In the genomic region with DNA sequence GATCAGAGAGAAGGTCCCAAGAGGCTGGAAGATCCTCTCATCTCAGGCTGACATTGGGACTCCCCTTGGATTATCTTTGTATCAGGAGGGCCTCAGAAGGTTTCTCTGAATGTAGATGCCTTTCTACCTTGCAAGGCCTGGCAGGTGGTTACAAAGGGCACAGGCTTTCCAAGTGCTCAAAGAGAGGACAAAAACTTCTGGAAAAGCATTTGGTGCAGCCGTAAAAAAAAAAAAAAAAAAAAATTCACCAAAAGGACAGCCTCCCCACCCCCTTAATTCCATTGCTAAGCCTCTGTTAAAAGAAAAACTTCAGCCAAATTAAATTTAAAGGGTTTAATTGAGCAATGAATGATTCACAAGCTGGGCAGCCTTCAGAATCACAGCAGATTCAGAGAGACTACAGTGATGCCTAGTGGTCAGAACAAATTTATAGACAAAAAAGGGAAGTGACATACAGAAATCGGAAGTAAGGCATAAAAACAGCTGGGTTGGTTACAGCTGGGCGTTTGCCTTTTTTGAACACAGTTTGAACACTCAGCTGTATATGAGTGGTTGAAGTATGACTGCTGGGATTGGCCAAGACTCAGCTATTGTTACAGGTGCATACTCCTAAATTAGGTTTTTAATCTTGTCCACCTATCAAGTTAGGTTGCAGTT, we compare ENCODE assay signal across 9 cellular contexts.
DNase-seq lines count a peak whose midpoint lies in the region; ATAC-seq and FAIRE-seq lines count a peak whose summit lies in the region.
"Had no signal": no experiment of that assay in that cellular context is flagged by ENCODE, and none has a peak within 500 bp of the region (broad histone marks: within the 10 kb centered on the region; RNA-seq: fewer than 3 reads in every experiment).

No MANE protein-coding gene starts in this region.

- peaks cover 9% of the 10 kb centered on the region for H3K27me3 Mint-ChIP-seq in stimulated activated memory B cell treated with anti-CD40 and anti-IgM and Interleukin-4, amounts not matched to agents 10 μg/mL and 1 μg/mL and 100 μg/mL, for 72 hours

- ATAC-seq in HG03159 (IDR thresholded peaks at IDR 0.05; ENCODE audit: unreplicated experiment) = peak; percentile 73
- ATAC-seq in stimulated activated memory B cell treated with anti-CD40 and anti-IgM and Interleukin-4, amounts not matched to agents 10 μg/mL and 1 μg/mL and 100 μg/mL, for 72 hours = peak; percentile 75
- no peak for ATAC-seq in GM19023 (IDR thresholded peaks at IDR 0.05; ENCODE audit: unreplicated experiment)

- no peak for DNase-seq in GM19239 (ENCODE audit: insufficient read length, low spot score)
- DNase-seq in SKM-1 treated with dmso at 0.1 percent for 144 hours (lab: John Stamatoyannopoulos, UW; ENCODE audit: unreplicated experiment) = peak; percentile 59
- no peak for DNase-seq in T-helper 1 cell
- no peak for DNase-seq in GDM1 (lab: John Stamatoyannopoulos, UW)
- DNase-seq: H9 had no signal

- no peak overlapping the region for H3K27ac Mint-ChIP-seq in stimulated activated memory B cell treated with anti-CD40 and anti-IgM and Interleukin-4, amounts not matched to agents 10 μg/mL and 1 μg/mL and 100 μg/mL, for 72 hours
- H3K27ac Mint-ChIP-seq: H9 had no signal

- H3K4me1 Mint-ChIP-seq in stimulated activated memory B cell treated with anti-CD40 and anti-IgM and Interleukin-4, amounts not matched to agents 10 μg/mL and 1 μg/mL and 100 μg/mL, for 72 hours = peaks cover 12% of the 10 kb centered on the region
- H3K4me1 Mint-ChIP-seq: H9 had no signal

- no peak overlapping the region for H3K4me3 Mint-ChIP-seq in stimulated activated memory B cell treated with anti-CD40 and anti-IgM and Interleukin-4, amounts not matched to agents 10 μg/mL and 1 μg/mL and 100 μg/mL, for 72 hours
- H3K4me3 Mint-ChIP-seq: H9 had no signal

- H3K9me3 Mint-ChIP-seq in stimulated activated memory B cell treated with anti-CD40 and anti-IgM and Interleukin-4, amounts not matched to agents 10 μg/mL and 1 μg/mL and 100 μg/mL, for 72 hours = peaks cover 11% of the 10 kb centered on the region

- FAIRE-seq in GM19239 (lab: Jason Lieb, UNC) = peak; percentile 72
- FAIRE-seq: islet of Langerhans had no signal

- H3K36me3 Mint-ChIP-seq in stimulated activated memory B cell treated with anti-CD40 and anti-IgM and Interleukin-4, amounts not matched to agents 10 μg/mL and 1 μg/mL and 100 μg/mL, for 72 hours = peaks cover 6% of the 10 kb centered on the region
